1 cellular context compared by ENCODE assay signal in the genomic region with DNA sequence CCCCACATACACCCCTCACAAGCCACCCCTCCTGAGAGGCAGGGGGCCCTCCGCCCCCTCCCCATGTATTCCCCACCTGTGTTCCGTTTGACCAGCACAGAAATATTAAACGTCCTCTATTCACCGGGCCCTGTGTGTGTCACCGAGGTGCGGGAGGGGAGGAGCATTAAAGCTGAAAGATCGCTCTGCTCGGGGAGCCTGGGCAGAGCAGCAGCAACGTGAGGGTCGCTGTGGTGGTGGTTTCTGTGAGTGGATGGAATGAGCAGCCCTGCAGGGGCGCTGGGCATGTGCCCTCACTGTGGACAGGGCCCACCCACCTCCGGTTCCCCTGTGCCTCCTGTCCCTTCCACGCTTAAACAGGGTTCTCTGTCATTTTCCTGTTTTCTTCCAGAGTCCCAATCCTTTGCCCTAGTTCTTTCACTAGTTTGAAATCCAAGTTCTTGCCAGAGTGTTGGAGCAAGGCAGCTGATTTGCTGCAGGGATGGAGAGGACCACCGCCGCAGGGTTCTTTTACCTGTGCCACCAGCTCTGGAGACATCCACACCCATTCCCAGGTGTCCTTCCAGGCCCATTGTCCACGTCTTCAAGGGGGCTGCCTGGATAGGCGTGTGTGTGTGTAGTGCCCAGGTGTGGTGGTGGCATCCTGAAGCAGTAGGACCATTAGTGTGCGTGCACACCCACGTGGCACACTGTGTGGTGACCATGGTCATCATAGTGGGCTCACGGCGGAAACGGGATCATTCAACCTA.
TF ChIP-seq lines count a peak whose summit lies in the region.

No MANE protein-coding gene starts in this region.

TF ChIP-seq in GM23338, 12 proteins besides CTCF, POLR2A, EP300 and RAD21 (continued from another document):
- no peak for TF ChIP-seq ZNF462 (CRISPR knock-in tag; IDR thresholded peaks at IDR 0.05)
- no peak for TF ChIP-seq ETS1 (IDR thresholded peaks at IDR 0.05)
- no peak for TF ChIP-seq EZH2phosphoT487 (IDR thresholded peaks at IDR 0.05; ENCODE audit: unreplicated experiment)
- TF ChIP-seq JUNB (IDR thresholded peaks at IDR 0.05; ENCODE audit: unreplicated experiment): no peak
- TF ChIP-seq EZH2 (IDR thresholded peaks at IDR 0.05; ENCODE audit: low read depth, unreplicated experiment): no peak
- no peak for TF ChIP-seq NANOG (IDR thresholded peaks at IDR 0.05; ENCODE audit: borderline replicate concordance)
TF ChIP-seq in GM23338: peak in this region for 0.
